12 cellular contexts compared by ENCODE assay signal in genomic region chr7:2405201-2405600, GRCh38. TPM values are rescaled to one million over a fixed set of nuclear protein-coding genes. Genes with fewer than 3 reads are reported as not detected.
DNase-seq lines count a peak whose midpoint lies in the region; ATAC-seq and TF ChIP-seq lines count a peak whose summit lies in the region.
"Had no signal": no experiment of that assay in that cellular context is flagged by ENCODE, and none has a peak within 500 bp of the region (broad histone marks: within the 10 kb centered on the region; RNA-seq: fewer than 3 reads in every experiment).

No MANE protein-coding gene starts in this region.

- CTCF ChIA-PET in activated naive CD4-positive, alpha-beta T cell treated with anti-CD3 and anti-CD28 coated beads for 36 hours (lab: Charles Lee), result interaction anchor here (0.9 to 1.0 kb wide), 2 partner anchors 63 to 65 kb away, joined by 3 read pairs; no protein-coding TSS in a partner anchor

- intact Hi-C loops in activated naive CD4-positive, alpha-beta T cell treated with anti-CD3 and anti-CD28 coated beads for 36 hours (cut with micrococcal nuclease), result loop anchor here (2.0 to 10.0 kb wide), 5 partner anchors 118 to 710 kb away; partner anchors contain the start of gene TTYH3
- intact Hi-C loops in esophagus muscularis mucosa (cut with DNase I), result no loop called here

- H3K9me3 Mint-ChIP-seq in activated naive CD4-positive, alpha-beta T cell treated with anti-CD3 and anti-CD28 coated beads for 36 hours, result no peaks in the 10 kb centered on the region
- H3K9me3 Mint-ChIP-seq in T-helper 2 cell treated with Interferon-gamma antibody and Interleukin-4, amounts not matched to agents 5 μg/mL and 100 μg/mL, for 36 hours, result no peaks in the 10 kb centered on the region
- H3K9me3 Mint-ChIP-seq in stimulated activated naive CD8-positive, alpha-beta T cell treated with anti-CD3 and anti-CD28 coated beads, Interleukin-15, amount 100 ng/mL, for 72 hours, result no peaks in the 10 kb centered on the region

- TF ChIP-seq CTCF in esophagus muscularis mucosa (IDR thresholded peaks at IDR 0.05), result no peak

- H3K27me3 Mint-ChIP-seq in activated naive CD4-positive, alpha-beta T cell treated with anti-CD3 and anti-CD28 coated beads for 36 hours (ENCODE audit: low read depth), result no peaks in the 10 kb centered on the region
- no peaks in the 10 kb centered on the region for H3K27me3 Mint-ChIP-seq in T-helper 2 cell treated with Interferon-gamma antibody and Interleukin-4, amounts not matched to agents 5 μg/mL and 100 μg/mL, for 36 hours (ENCODE audit: low read depth)
- peaks cover 10% of the 10 kb centered on the region for H3K27me3 Mint-ChIP-seq in stimulated activated naive CD8-positive, alpha-beta T cell treated with anti-CD3 and anti-CD28 coated beads, Interleukin-15, amount 100 ng/mL, for 72 hours

- H3K4me1 ChIP-seq in esophagus muscularis mucosa, result peaks cover 42 to 72% (median 63%) of the 10 kb centered on the region in 4 donors

- no peak for TF ChIP-seq EP300 in esophagus muscularis mucosa (IDR thresholded peaks at IDR 0.05)

- H3K4me3 Mint-ChIP-seq in activated naive CD4-positive, alpha-beta T cell treated with anti-CD3 and anti-CD28 coated beads for 36 hours, result peak overlapping the region; percentile 62
- H3K4me3 Mint-ChIP-seq in T-helper 2 cell treated with Interferon-gamma antibody and Interleukin-4, amounts not matched to agents 5 μg/mL and 100 μg/mL, for 36 hours, result peak overlapping the region; percentile 80
- peak overlapping the region; percentile 76 to 83 for H3K4me3 Mint-ChIP-seq in stimulated activated naive CD8-positive, alpha-beta T cell treated with anti-CD3 and anti-CD28 coated beads, Interleukin-15, amount 100 ng/mL, for 72 hours

- no peak for DNase-seq in activated naive CD4-positive, alpha-beta T cell treated with anti-CD3 and anti-CD28 coated beads for 36 hours
- DNase-seq in activated naive CD4-positive, alpha-beta T cell (lab: John Stamatoyannopoulos, UW), result no peak
- DNase-seq in T-helper 2 cell treated with Interferon-gamma antibody and Interleukin-4, amounts not matched to agents 5 μg/mL and 100 μg/mL, for 36 hours (ENCODE audit: low spot score), result no peak
- no peak for DNase-seq in esophagus muscularis mucosa (ENCODE audit: extremely low spot score)
- no peak for DNase-seq in stimulated activated naive CD8-positive, alpha-beta T cell treated with anti-CD3 and anti-CD28 coated beads, Interleukin-15, amount 100 ng/mL, for 72 hours
- no peak for DNase-seq in GOT3 (lab: John Stamatoyannopoulos, UW)
- DNase-seq in NCI-H1436 (lab: John Stamatoyannopoulos, UW), result no peak
- DNase-seq: anterior cingulate cortex; NCI-H2107; stimulated activated CD4-positive, alpha-beta T cell treated with anti-CD3 and anti-CD28 coated beads, Interleukin-4, amount 100 ng/mL, for 1 hour had no signal

- H3K36me3 ChIP-seq in esophagus muscularis mucosa, result no peaks in the 10 kb centered on the region
- H3K36me3 ChIP-seq: thoracic aorta had no signal

- H3K4me1 Mint-ChIP-seq in activated naive CD4-positive, alpha-beta T cell treated with anti-CD3 and anti-CD28 coated beads for 36 hours (ENCODE audit: low read depth), result peaks cover 55% of the 10 kb centered on the region
- peaks cover 55% of the 10 kb centered on the region for H3K4me1 Mint-ChIP-seq in T-helper 2 cell treated with Interferon-gamma antibody and Interleukin-4, amounts not matched to agents 5 μg/mL and 100 μg/mL, for 36 hours (ENCODE audit: low read depth)
- H3K4me1 Mint-ChIP-seq in stimulated activated naive CD8-positive, alpha-beta T cell treated with anti-CD3 and anti-CD28 coated beads, Interleukin-15, amount 100 ng/mL, for 72 hours, result peaks cover 65% of the 10 kb centered on the region

- no peaks in the 10 kb centered on the region for H3K36me3 Mint-ChIP-seq in activated naive CD4-positive, alpha-beta T cell treated with anti-CD3 and anti-CD28 coated beads for 36 hours (ENCODE audit: low read depth)
- peaks cover 40% of the 10 kb centered on the region for H3K36me3 Mint-ChIP-seq in T-helper 2 cell treated with Interferon-gamma antibody and Interleukin-4, amounts not matched to agents 5 μg/mL and 100 μg/mL, for 36 hours (ENCODE audit: low read depth)

- no peaks in the 10 kb centered on the region for H3K27me3 ChIP-seq in esophagus muscularis mucosa

- peak overlapping the region; percentile 12 for H3K27ac Mint-ChIP-seq in activated naive CD4-positive, alpha-beta T cell treated with anti-CD3 and anti-CD28 coated beads for 36 hours
- H3K27ac Mint-ChIP-seq in T-helper 2 cell treated with Interferon-gamma antibody and Interleukin-4, amounts not matched to agents 5 μg/mL and 100 μg/mL, for 36 hours, result peak overlapping the region; percentile 92
- peak overlapping the region; percentile 49 to 92 for H3K27ac Mint-ChIP-seq in stimulated activated naive CD8-positive, alpha-beta T cell treated with anti-CD3 and anti-CD28 coated beads, Interleukin-15, amount 100 ng/mL, for 72 hours

- H3K9me3 ChIP-seq in esophagus muscularis mucosa, result no peaks in the 10 kb centered on the region
- H3K9me3 ChIP-seq: thoracic aorta had no signal

- ATAC-seq in stimulated activated naive CD8-positive, alpha-beta T cell treated with anti-CD3 and anti-CD28 coated beads, Interleukin-15, amount 100 ng/mL, for 72 hours, result no peak
- no peak for ATAC-seq in GM21717 (IDR thresholded peaks at IDR 0.05; ENCODE audit: unreplicated experiment)

- peak overlapping the region in 3 of 4 donors; percentile 85 to 99 (median 96) for H3K4me3 ChIP-seq in esophagus muscularis mucosa

- 91% methylated on average over 10 of the region's 10 CpGs for WGBS in esophagus muscularis mucosa

- no peak for TF ChIP-seq POLR2A in esophagus muscularis mucosa (IDR thresholded peaks at IDR 0.05; ENCODE audit: low read depth)

- no peak overlapping the region for H3K27ac ChIP-seq in esophagus muscularis mucosa (replicated peaks in 1 of 4)
- H3K27ac ChIP-seq: thoracic aorta had no signal

RNA-seq across cellular contexts. Expression of gene CHST12, which starts 1.8 kb away (rescaled TPM):
- total RNA-seq in activated naive CD4-positive, alpha-beta T cell treated with anti-CD3 and anti-CD28 coated beads for 36 hours, result under 1 TPM; 0.62 to 0.64 TPM
- 10 to 100 TPM in 2 of 4 donors, 1 to 10 TPM in 2; 6.6 to 24.0 (median 14.8) TPM for total RNA-seq in esophagus muscularis mucosa

RNA-seq across cellular contexts. Expression of gene EIF3B, which starts 50.6 kb away (rescaled TPM):
- 100 to 1,000 TPM; 156 to 159 TPM for total RNA-seq in activated naive CD4-positive, alpha-beta T cell treated with anti-CD3 and anti-CD28 coated beads for 36 hours
- 100 to 1,000 TPM; 105 to 155 (median 128) TPM for total RNA-seq in esophagus muscularis mucosa

Comparison
In these comparisons a context has a peak if more than half of its experiments do, and no peak if none do; other contexts are left out.
1. H3K27ac Mint-ChIP-seq: peak in every context shown above with its lines; median percentile 92 in T-helper 2 cell treated with Interferon-gamma antibody and Interleukin-4, amounts not matched to agents 5 μg/mL and 100 μg/mL, for 36 hours; 70 in stimulated activated naive CD8-positive, alpha-beta T cell treated with anti-CD3 and anti-CD28 coated beads, Interleukin-15, amount 100 ng/mL, for 72 hours; 12 in activated naive CD4-positive, alpha-beta T cell treated with anti-CD3 and anti-CD28 coated beads for 36 hours.
2. RNA of gene CHST12, which starts 1.8 kb away (total RNA-seq): 6.6 to 24.0 TPM in esophagus muscularis mucosa; 0.62 to 0.64 TPM in activated naive CD4-positive, alpha-beta T cell treated with anti-CD3 and anti-CD28 coated beads for 36 hours; every median in the first group is over 4 times any median in the second.
3. Peak in every context shown above with its lines, with median percentiles within 50 percentile points of each other: H3K4me3 Mint-ChIP-seq.